ENCODE assay signal across 1 cellular context in the genomic region with DNA sequence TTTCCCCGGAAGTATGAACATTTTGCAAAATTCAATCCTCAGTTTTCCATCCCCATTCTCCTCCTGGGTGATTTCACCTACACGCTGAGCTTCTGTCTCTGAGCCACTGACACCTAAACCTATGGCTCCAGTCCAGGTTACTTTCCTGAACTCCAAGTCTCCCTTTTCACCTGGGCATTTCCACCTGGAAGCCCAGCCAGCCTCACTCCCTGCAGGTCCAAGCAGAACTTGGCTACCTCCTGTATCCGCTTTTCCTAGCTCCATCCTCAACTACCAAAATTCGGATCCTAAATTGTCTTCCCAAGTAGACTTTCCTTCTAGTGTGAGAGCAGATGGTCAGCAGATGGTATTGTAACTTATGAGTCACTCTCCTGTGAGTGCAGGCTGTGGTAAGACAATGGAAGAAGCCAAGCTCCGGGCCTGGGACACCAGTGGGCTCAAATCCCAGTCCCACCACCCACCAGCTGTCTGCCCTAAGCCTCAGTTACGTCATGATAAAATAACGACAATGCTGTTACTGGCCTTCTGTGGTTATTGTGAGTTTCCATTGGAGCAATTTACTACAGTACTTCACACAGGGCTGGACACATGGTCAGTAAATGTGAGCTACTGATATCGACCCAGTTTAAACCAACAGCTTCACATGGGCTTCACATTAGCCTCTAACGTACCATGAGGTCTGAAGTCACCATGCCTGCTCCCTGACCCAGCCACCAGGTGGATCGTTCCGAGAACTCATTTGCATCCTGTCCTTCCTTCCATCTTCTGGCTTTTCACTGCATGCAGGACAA.
TF ChIP-seq lines count a peak whose summit lies in the region.

No MANE protein-coding gene starts in this region.

TF ChIP-seq in SK-N-SH, 30 proteins besides CTCF, POLR2A, EP300 and RAD21 (continued from another document):
- TF ChIP-seq, protein P1, sequence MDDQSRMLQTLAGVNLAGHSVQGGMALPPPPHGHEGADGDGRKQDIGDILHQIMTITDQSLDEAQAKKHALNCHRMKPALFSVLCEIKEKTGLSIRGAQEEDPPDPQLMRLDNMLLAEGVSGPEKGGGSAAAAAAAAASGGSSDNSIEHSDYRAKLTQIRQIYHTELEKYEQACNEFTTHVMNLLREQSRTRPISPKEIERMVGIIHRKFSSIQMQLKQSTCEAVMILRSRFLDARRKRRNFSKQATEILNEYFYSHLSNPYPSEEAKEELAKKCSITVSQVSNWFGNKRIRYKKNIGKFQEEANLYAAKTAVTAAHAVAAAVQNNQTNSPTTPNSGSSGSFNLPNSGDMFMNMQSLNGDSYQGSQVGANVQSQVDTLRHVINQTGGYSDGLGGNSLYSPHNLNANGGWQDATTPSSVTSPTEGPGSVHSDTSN (IDR thresholded peaks at IDR 0.05), result peak; percentile 85
- TF ChIP-seq NFIC (IDR thresholded peaks at IDR 0.05; ENCODE audit: borderline replicate concordance), result peak; percentile 95
